ENCODE assay signal across 8 cellular contexts in the genomic region with DNA sequence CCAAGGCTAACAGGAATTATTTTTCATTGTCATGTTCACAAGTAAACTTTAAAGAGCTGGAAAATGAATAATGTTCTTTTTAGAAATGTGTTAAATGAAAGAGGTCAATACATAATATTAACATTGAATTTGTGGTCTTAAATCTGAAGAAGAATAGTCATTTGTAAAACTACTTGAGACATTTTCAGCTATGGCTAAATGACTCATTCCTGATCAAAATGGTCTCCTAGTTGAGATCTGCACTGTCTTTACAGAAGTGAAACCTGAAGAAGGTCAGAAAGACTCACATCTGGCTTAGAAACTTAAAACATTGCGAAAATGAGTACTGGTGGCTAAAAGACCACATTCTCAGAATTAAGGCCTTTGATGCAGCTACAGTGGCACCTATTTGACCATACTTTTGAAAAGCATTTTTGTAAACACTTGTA. TPM values are rescaled to one million over a fixed set of nuclear protein-coding genes. Genes with fewer than 3 reads are reported as not detected.
DNase-seq lines count a peak whose midpoint lies in the region; ATAC-seq and TF ChIP-seq lines count a peak whose summit lies in the region.

No MANE protein-coding gene starts in this region.

- peaks cover 20% of the 10 kb centered on the region for H3K27me3 Mint-ChIP-seq in osteocyte (ENCODE audit: unreplicated experiment)
- no peaks in the 10 kb centered on the region for H3K27me3 Mint-ChIP-seq in progenitor cell of endocrine pancreas

- DNase-seq in AML-193 (lab: John Stamatoyannopoulos, UW) (peak; percentile 21 to 39), osteocyte (ENCODE audit: extremely low spot score, unreplicated experiment) (no peak), progenitor cell of endocrine pancreas (ENCODE audit: low spot score, unreplicated experiment) (no peak), EL (no peak)
- DNase-seq in activated naive CD4-positive, alpha-beta T cell treated with anti-CD3 and anti-CD28 coated beads, Interleukin-2, amount 50 U/mL, for 72 hours (ENCODE audit: low spot score in 2 of 2): no peak
- no peak for DNase-seq in NK-92 treated with Interleukin-12 subunit alpha and Interleukin-12 subunit beta, amount 100 ng/mL, for 24 hours (lab: John Stamatoyannopoulos, UW)

- no peak overlapping the region for H3K4me3 Mint-ChIP-seq in osteocyte (ENCODE audit: unreplicated experiment)
- no peak overlapping the region for H3K4me3 Mint-ChIP-seq in progenitor cell of endocrine pancreas (ENCODE audit: low read depth)

- H3K36me3 Mint-ChIP-seq in activated naive CD4-positive, alpha-beta T cell treated with anti-CD3 and anti-CD28 coated beads, Interleukin-2, amount 50 U/mL, for 72 hours: peaks cover 48 to 60% of the 10 kb centered on the region in 2 donors
- H3K36me3 Mint-ChIP-seq in osteocyte (ENCODE audit: unreplicated experiment) (no peaks in the 10 kb centered on the region), progenitor cell of endocrine pancreas (ENCODE audit: insufficient read depth) (no peaks in the 10 kb centered on the region)

- peak overlapping the region in 1 of 2 donors; percentile 79 for H3K27ac Mint-ChIP-seq in activated naive CD4-positive, alpha-beta T cell treated with anti-CD3 and anti-CD28 coated beads, Interleukin-2, amount 50 U/mL, for 72 hours
- H3K27ac Mint-ChIP-seq in osteocyte (ENCODE audit: unreplicated experiment) (no peak overlapping the region), progenitor cell of endocrine pancreas (no peak overlapping the region)

- peak; percentile 82 for ATAC-seq in GM19324 (IDR thresholded peaks at IDR 0.05; ENCODE audit: low FRiP score, unreplicated experiment)
- peak; percentile 92 for ATAC-seq in HG03159 (IDR thresholded peaks at IDR 0.05; ENCODE audit: unreplicated experiment)
- peak; percentile 81 to 86 for ATAC-seq in activated naive CD4-positive, alpha-beta T cell treated with anti-CD3 and anti-CD28 coated beads, Interleukin-2, amount 50 U/mL, for 72 hours

- H3K4me1 Mint-ChIP-seq in osteocyte (ENCODE audit: unreplicated experiment) (no peaks in the 10 kb centered on the region), progenitor cell of endocrine pancreas (ENCODE audit: low read depth) (no peaks in the 10 kb centered on the region)

- no peak for TF ChIP-seq CTCF in osteocyte (IDR thresholded peaks at IDR 0.05)
- TF ChIP-seq CTCF in progenitor cell of endocrine pancreas (IDR thresholded peaks at IDR 0.05; ENCODE audit: unreplicated experiment): no peak

- H3K9me3 Mint-ChIP-seq in activated naive CD4-positive, alpha-beta T cell treated with anti-CD3 and anti-CD28 coated beads, Interleukin-2, amount 50 U/mL, for 72 hours: peaks cover 0 to 7% of the 10 kb centered on the region in 2 donors
- H3K9me3 Mint-ChIP-seq in osteocyte (ENCODE audit: unreplicated experiment): no peaks in the 10 kb centered on the region
- H3K9me3 Mint-ChIP-seq in progenitor cell of endocrine pancreas (ENCODE audit: low read depth): peaks cover 3% of the 10 kb centered on the region

RNA-seq across cellular contexts. Expression of gene PIK3CG, which starts 5.9 kb away (rescaled TPM):
- 10 to 100 TPM in 1 of 2 donors, 1 to 10 TPM in 1; 7.2 to 17.3 TPM for total RNA-seq in activated naive CD4-positive, alpha-beta T cell treated with anti-CD3 and anti-CD28 coated beads, Interleukin-2, amount 50 U/mL, for 72 hours
- total RNA-seq in osteocyte (not detected in 2 replicates), progenitor cell of endocrine pancreas (not detected in 2 replicates)

Comparison
In these comparisons a context has a peak if more than half of its experiments do, and no peak if none do; other contexts are left out.
1. DNase-seq: peak in AML-193 (2 of 2); none in activated naive CD4-positive, alpha-beta T cell treated with anti-CD3 and anti-CD28 coated beads, Interleukin-2, amount 50 U/mL, for 72 hours (0 of 2), NK-92 treated with Interleukin-12 subunit alpha and Interleukin-12 subunit beta, amount 100 ng/mL, for 24 hours (single experiment), osteocyte (single experiment), progenitor cell of endocrine pancreas (single experiment) and EL (single experiment).
2. Peak in every context shown above with its lines, with median percentiles within 50 percentile points of each other: ATAC-seq.